Comparison of ENCODE assay signal across 16 cellular contexts in the genomic region with DNA sequence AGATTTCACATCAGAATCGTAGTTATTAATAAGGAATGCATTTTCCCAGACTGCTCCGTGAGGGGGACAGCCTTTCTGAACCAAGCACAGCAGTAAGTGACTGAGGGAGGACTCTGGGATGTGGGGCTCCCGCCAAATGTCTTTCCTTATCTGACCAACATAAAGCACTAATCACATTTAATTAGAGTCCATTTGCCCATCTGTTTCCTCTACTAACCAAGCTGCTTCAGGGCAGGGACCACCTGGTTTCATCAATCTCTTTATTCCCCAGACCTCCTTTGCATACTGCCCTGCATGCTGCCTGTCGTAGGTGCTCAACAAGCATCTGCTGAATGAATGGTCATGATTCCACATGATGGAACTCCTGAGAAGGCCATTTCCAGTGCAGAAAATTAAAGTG. TPM values are rescaled to one million over a fixed set of nuclear protein-coding genes. Genes with fewer than 3 reads are reported as not detected.
A peak's percentile ranks its signal among the peaks of the same experiment; 100 is the strongest.
DNase-seq lines count a peak whose midpoint lies in the region; ATAC-seq and TF ChIP-seq lines count a peak whose summit lies in the region.
"Had no signal": no experiment of that assay in that cellular context is flagged by ENCODE, and none has a peak within 500 bp of the region (broad histone marks: within the 10 kb centered on the region; RNA-seq: fewer than 3 reads in every experiment).

No MANE protein-coding gene starts in this region.

- peaks cover 3% of the 10 kb centered on the region for H3K9me3 Mint-ChIP-seq in glutamatergic neuron (ENCODE audit: unreplicated experiment)

- H3K9me3 ChIP-seq in gastroesophageal sphincter, result no peaks in the 10 kb centered on the region

- no peak overlapping the region for H3K4me3 Mint-ChIP-seq in glutamatergic neuron (ENCODE audit: unreplicated experiment)
- H3K4me3 Mint-ChIP-seq: CD14-positive monocyte had no signal

- 89 to 94% methylated on average over 1 to 3 of the region's 4 CpGs for WGBS in gastroesophageal sphincter (ENCODE audit: low coverage in 1 of 2), 2 donors

- peaks cover 8% of the 10 kb centered on the region for H3K36me3 Mint-ChIP-seq in glutamatergic neuron (ENCODE audit: unreplicated experiment)

- no peak for TF ChIP-seq POLR2A in gastroesophageal sphincter (IDR thresholded peaks at IDR 0.05)

- no peaks in the 10 kb centered on the region for H3K36me3 ChIP-seq in gastroesophageal sphincter

- no peak overlapping the region for H3K27ac ChIP-seq in gastroesophageal sphincter
- H3K27ac ChIP-seq: PC-9 had no signal

- H3K27ac Mint-ChIP-seq in glutamatergic neuron (ENCODE audit: unreplicated experiment), result peak overlapping the region; percentile 9

- no peak overlapping the region for H3K4me3 ChIP-seq in gastroesophageal sphincter
- H3K4me3 ChIP-seq: PC-9 had no signal

- no peak for TF ChIP-seq EP300 in gastroesophageal sphincter (IDR thresholded peaks at IDR 0.05)

- peaks cover 0 to 11% (median 0%) of the 10 kb centered on the region in 3 donors for H3K4me1 ChIP-seq in gastroesophageal sphincter

- DNase-seq in DMS 273 (lab: John Stamatoyannopoulos, UW; ENCODE audit: unreplicated experiment) (peak; percentile 67), NCI-H524 treated with DMSO at 0.1 percent for 48 hours (lab: John Stamatoyannopoulos, UW) (peak; percentile 92), SK-N-DZ (ENCODE audit: low spot score) (peak; percentile 98), glutamatergic neuron (no peak), SW480 (ENCODE audit: low spot score) (no peak), OCI-M2 (lab: John Stamatoyannopoulos, UW; ENCODE audit: unreplicated experiment) (no peak)
- DNase-seq: Kasumi-1, NCI-H2029, NCI-H2171, NCI-H526 treated with DMSO at 0.1 percent for 48 hours, PC-9, RPMI8226, SHP77, T-helper 1 cell had no signal

- no peak for ATAC-seq in gastroesophageal sphincter

- peaks cover 24% of the 10 kb centered on the region for H3K4me1 Mint-ChIP-seq in glutamatergic neuron (ENCODE audit: low read depth, unreplicated experiment)

- H3K27me3 ChIP-seq in gastroesophageal sphincter, result no peaks in the 10 kb centered on the region

- H3K27me3 Mint-ChIP-seq in glutamatergic neuron (ENCODE audit: unreplicated experiment), result peaks cover 8% of the 10 kb centered on the region

- TF ChIP-seq CTCF in glutamatergic neuron (IDR thresholded peaks at IDR 0.05; ENCODE audit: partially characterized antibody, unreplicated experiment) (no peak), gastroesophageal sphincter (IDR thresholded peaks at IDR 0.05) (no peak)

RNA-seq across cellular contexts. Expression of a gene that starts 29.4 kb away (rescaled TPM):
- 37.0 and 40.2 TPM in 2 replicates for polyA plus RNA-seq in SK-N-DZ (2014; cell fraction: cytosol; rRNA removed)
- 9.9 and 11.0 TPM in 2 replicates for polyA plus RNA-seq in SK-N-DZ (2014; cell fraction: nucleus; rRNA removed)
- total RNA-seq in glutamatergic neuron (ENCODE audit: unreplicated experiment), result 3.0 TPM
- 10 to 100 TPM in 3 of 4 donors, 1 to 10 TPM in 1; 5.6 to 15.5 (median 11.6) TPM for total RNA-seq in gastroesophageal sphincter

Comparison
In these comparisons a context has a peak if more than half of its experiments do, and no peak if none do; other contexts are left out.
1. DNase-seq: peak in DMS 273 (single experiment), NCI-H524 treated with DMSO at 0.1 percent for 48 hours (single experiment) and SK-N-DZ (single experiment); none in glutamatergic neuron (single experiment), SW480 (single experiment) and OCI-M2 (single experiment).